ENCODE assay signal across 9 cellular contexts in the genomic region with DNA sequence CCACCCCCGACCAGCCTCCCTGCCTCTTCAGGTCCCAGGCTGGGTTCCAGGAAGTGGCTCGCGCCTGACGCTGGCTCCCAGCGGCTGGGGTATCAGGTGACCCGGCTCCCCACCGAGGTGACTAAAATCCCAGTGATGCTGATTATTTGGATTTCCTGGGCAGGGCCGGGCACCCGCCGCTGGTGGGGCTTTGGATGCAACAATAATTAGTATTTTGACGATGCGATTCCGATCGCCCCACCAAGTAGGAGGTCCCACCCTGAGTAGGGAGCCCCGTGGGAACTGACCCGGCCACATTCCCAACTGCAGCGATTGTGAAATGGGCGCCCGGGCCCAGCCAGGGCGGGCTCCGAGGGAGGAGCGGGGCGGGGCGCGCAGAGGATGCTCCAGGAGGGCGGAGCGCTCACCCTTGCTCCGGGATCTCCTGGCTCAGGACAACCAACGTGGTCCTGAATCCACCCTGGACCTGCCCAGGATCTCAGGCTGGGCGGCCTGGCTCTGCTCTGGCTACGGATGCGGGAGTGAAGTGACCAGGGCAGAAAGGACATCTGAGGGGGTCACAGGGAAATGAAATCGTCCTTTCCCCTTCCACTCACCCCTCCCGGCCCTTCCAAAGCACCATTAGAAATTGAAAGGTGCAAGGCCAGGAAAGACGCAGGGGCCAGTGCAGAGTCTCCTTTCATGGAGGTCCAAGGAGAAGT. TPM values are rescaled to one million over a fixed set of nuclear protein-coding genes. Genes with fewer than 3 reads are reported as not detected.
A peak's percentile ranks its signal among the peaks of the same experiment; 100 is the strongest.
DNase-seq lines count a peak whose midpoint lies in the region; ATAC-seq, FAIRE-seq and TF ChIP-seq lines count a peak whose summit lies in the region.
"Had no signal": no experiment of that assay in that cellular context is flagged by ENCODE, and none has a peak within 500 bp of the region (broad histone marks: within the 10 kb centered on the region; RNA-seq: fewer than 3 reads in every experiment).

No MANE protein-coding gene starts in this region.

- no peak for TF ChIP-seq CTCF in fibroblast of mammary gland (conservative IDR thresholded peaks at IDR 0.05; ENCODE audit: control insufficient read depth, insufficient read depth, low read depth, low read length)
- no peak for TF ChIP-seq CTCF in pancreas (IDR thresholded peaks at IDR 0.05)

- peaks cover 40 to 77% of the 10 kb centered on the region in 2 donors for H3K4me1 Mint-ChIP-seq in stimulated activated naive B cell treated with anti-CD40 and anti-IgM and Interleukin-4, amounts not matched to agents 10 μg/mL and 1 μg/mL and 100 μg/mL, for 72 hours

- H3K9me3 Mint-ChIP-seq in stimulated activated naive B cell treated with anti-CD40 and anti-IgM and Interleukin-4, amounts not matched to agents 10 μg/mL and 1 μg/mL and 100 μg/mL, for 72 hours, result no peaks in the 10 kb centered on the region

- H3K4me1 ChIP-seq in pancreas, result no peaks in the 10 kb centered on the region

- peak; percentile 61 for DNase-seq in NCI-H2227 (lab: John Stamatoyannopoulos, UW; ENCODE audit: unreplicated experiment)
- DNase-seq in NCI-H2227 treated with DMSO at 0.1 percent for 48 hours (lab: John Stamatoyannopoulos, UW), result no peak
- peak; percentile 73 for DNase-seq in fibroblast of mammary gland (ENCODE audit: low read depth)
- peak in 5 of 6 donors; percentile 33 to 67 (median 58) for DNase-seq in pancreas
- DNase-seq in NCI-H2029 treated with DMSO at 0.1 percent for 48 hours (lab: John Stamatoyannopoulos, UW), result no peak
- DNase-seq in stimulated activated naive B cell treated with anti-CD40 and anti-IgM and Interleukin-4, amounts not matched to agents 10 μg/mL and 1 μg/mL and 100 μg/mL, for 72 hours, result no peak
- DNase-seq: CD4-positive, CD25-positive, alpha-beta regulatory T cell had no signal

- ATAC-seq in SK-N-SH treated with all-trans-retinoic acid at 6 μM for 48 hours (peak; percentile 87), pancreas (peak; percentile 76 to 88 (median 86)), HG03097 (IDR thresholded peaks at IDR 0.05; ENCODE audit: low FRiP score, unreplicated experiment) (no peak)
- ATAC-seq in stimulated activated naive B cell treated with anti-CD40 and anti-IgM and Interleukin-4, amounts not matched to agents 10 μg/mL and 1 μg/mL and 100 μg/mL, for 72 hours (replicated peaks), result no peak

- no peak for FAIRE-seq in pancreas (lab: Jason Lieb, UNC)

- WGBS in pancreas, 2 donors, result 15 to 17% methylated on average over 35 of the region's 35 CpGs

- H3K4me3 Mint-ChIP-seq in stimulated activated naive B cell treated with anti-CD40 and anti-IgM and Interleukin-4, amounts not matched to agents 10 μg/mL and 1 μg/mL and 100 μg/mL, for 72 hours, result peak overlapping the region in 1 of 2 donors; percentile 48

- H3K36me3 ChIP-seq in pancreas, result no peaks in the 10 kb centered on the region

- H3K27me3 Mint-ChIP-seq in stimulated activated naive B cell treated with anti-CD40 and anti-IgM and Interleukin-4, amounts not matched to agents 10 μg/mL and 1 μg/mL and 100 μg/mL, for 72 hours, result no peaks in the 10 kb centered on the region

- H3K36me3 Mint-ChIP-seq in stimulated activated naive B cell treated with anti-CD40 and anti-IgM and Interleukin-4, amounts not matched to agents 10 μg/mL and 1 μg/mL and 100 μg/mL, for 72 hours, result peaks cover 3 to 6% of the 10 kb centered on the region in 2 donors
- H3K36me3 Mint-ChIP-seq: CD4-positive, CD25-positive, alpha-beta regulatory T cell had no signal

- no peak overlapping the region for H3K27ac ChIP-seq in pancreas

- H3K4me3 ChIP-seq in fibroblast of mammary gland (ENCODE audit: control insufficient read depth, low read depth, low read length) (peak overlapping the region; percentile 28), pancreas (peak overlapping the region in 2 of 4 donors; percentile 7 to 11)

- no peaks in the 10 kb centered on the region for H3K9me3 ChIP-seq in pancreas

- intact Hi-C loops in pancreas (cut with DNase I), result no loop called here

- no peak overlapping the region for H3K27ac Mint-ChIP-seq in stimulated activated naive B cell treated with anti-CD40 and anti-IgM and Interleukin-4, amounts not matched to agents 10 μg/mL and 1 μg/mL and 100 μg/mL, for 72 hours

- no peaks in the 10 kb centered on the region for H3K27me3 ChIP-seq in pancreas

TF ChIP-seq in SK-N-SH treated with all-trans-retinoic acid at 6 μM for 48 hours, 23 proteins besides CTCF, POLR2A, EP300 and RAD21 (continues in another document):
- TF ChIP-seq BACH2 (CRISPR knock-in tag; IDR thresholded peaks at IDR 0.05; ENCODE audit: borderline replicate concordance) (no peak), TCF4 (CRISPR knock-in tag; IDR thresholded peaks at IDR 0.05; ENCODE audit: borderline replicate concordance) (no peak), ZNF70 (CRISPR knock-in tag; IDR thresholded peaks at IDR 0.05) (no peak), TOX (CRISPR knock-in tag; IDR thresholded peaks at IDR 0.05; ENCODE audit: borderline replicate concordance) (no peak), ZNF565 (CRISPR knock-in tag; conservative IDR thresholded peaks at IDR 0.05; ENCODE audit: low read depth) (no peak), ZNF8 (CRISPR knock-in tag; IDR thresholded peaks at IDR 0.05) (no peak), RARB (CRISPR knock-in tag; IDR thresholded peaks at IDR 0.05) (no peak), ZFP3 (CRISPR knock-in tag; IDR thresholded peaks at IDR 0.05) (no peak), ZFP30 (CRISPR knock-in tag; IDR thresholded peaks at IDR 0.05) (no peak), OSR1 (CRISPR knock-in tag; IDR thresholded peaks at IDR 0.05) (no peak), ZC3H10 (CRISPR knock-in tag; IDR thresholded peaks at IDR 0.05) (no peak), PPARA (CRISPR knock-in tag; IDR thresholded peaks at IDR 0.05; ENCODE audit: borderline replicate concordance) (no peak), ISL1 (CRISPR knock-in tag; IDR thresholded peaks at IDR 0.05) (no peak), GLIS3 (CRISPR knock-in tag; IDR thresholded peaks at IDR 0.05) (no peak)
- TF ChIP-seq, protein P1, sequence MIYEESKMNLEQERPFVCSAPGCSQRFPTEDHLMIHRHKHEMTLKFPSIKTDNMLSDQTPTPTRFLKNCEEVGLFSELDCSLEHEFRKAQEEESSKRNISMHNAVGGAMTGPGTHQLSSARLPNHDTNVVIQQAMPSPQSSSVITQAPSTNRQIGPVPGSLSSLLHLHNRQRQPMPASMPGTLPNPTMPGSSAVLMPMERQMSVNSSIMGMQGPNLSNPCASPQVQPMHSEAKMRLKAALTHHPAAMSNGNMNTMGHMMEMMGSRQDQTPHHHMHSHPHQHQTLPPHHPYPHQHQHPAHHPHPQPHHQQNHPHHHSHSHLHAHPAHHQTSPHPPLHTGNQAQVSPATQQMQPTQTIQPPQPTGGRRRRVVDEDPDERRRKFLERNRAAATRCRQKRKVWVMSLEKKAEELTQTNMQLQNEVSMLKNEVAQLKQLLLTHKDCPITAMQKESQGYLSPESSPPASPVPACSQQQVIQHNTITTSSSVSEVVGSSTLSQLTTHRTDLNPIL (CRISPR knock-in tag; IDR thresholded peaks at IDR 0.05; ENCODE audit: low read depth), result no peak
- TF ChIP-seq, protein P2, sequence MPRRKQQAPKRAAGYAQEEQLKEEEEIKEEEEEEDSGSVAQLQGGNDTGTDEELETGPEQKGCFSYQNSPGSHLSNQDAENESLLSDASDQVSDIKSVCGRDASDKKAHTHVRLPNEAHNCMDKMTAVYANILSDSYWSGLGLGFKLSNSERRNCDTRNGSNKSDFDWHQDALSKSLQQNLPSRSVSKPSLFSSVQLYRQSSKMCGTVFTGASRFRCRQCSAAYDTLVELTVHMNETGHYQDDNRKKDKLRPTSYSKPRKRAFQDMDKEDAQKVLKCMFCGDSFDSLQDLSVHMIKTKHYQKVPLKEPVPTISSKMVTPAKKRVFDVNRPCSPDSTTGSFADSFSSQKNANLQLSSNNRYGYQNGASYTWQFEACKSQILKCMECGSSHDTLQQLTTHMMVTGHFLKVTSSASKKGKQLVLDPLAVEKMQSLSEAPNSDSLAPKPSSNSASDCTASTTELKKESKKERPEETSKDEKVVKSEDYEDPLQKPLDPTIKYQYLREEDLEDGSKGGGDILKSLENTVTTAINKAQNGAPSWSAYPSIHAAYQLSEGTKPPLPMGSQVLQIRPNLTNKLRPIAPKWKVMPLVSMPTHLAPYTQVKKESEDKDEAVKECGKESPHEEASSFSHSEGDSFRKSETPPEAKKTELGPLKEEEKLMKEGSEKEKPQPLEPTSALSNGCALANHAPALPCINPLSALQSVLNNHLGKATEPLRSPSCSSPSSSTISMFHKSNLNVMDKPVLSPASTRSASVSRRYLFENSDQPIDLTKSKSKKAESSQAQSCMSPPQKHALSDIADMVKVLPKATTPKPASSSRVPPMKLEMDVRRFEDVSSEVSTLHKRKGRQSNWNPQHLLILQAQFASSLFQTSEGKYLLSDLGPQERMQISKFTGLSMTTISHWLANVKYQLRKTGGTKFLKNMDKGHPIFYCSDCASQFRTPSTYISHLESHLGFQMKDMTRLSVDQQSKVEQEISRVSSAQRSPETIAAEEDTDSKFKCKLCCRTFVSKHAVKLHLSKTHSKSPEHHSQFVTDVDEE (CRISPR knock-in tag; IDR thresholded peaks at IDR 0.05), result no peak
- TF ChIP-seq, protein P3, sequence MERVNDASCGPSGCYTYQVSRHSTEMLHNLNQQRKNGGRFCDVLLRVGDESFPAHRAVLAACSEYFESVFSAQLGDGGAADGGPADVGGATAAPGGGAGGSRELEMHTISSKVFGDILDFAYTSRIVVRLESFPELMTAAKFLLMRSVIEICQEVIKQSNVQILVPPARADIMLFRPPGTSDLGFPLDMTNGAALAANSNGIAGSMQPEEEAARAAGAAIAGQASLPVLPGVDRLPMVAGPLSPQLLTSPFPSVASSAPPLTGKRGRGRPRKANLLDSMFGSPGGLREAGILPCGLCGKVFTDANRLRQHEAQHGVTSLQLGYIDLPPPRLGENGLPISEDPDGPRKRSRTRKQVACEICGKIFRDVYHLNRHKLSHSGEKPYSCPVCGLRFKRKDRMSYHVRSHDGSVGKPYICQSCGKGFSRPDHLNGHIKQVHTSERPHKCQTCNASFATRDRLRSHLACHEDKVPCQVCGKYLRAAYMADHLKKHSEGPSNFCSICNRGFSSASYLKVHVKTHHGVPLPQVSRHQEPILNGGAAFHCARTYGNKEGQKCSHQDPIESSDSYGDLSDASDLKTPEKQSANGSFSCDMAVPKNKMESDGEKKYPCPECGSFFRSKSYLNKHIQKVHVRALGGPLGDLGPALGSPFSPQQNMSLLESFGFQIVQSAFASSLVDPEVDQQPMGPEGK (CRISPR knock-in tag; IDR thresholded peaks at IDR 0.05; ENCODE audit: borderline replicate concordance), result no peak

RNA-seq across cellular contexts. Expression of a gene that starts 32.6 kb away (rescaled TPM):
- 10 to 100 TPM in 1 of 6 donors, 1 to 10 TPM in 5; 2.7 to 11.8 (median 3.8) TPM for total RNA-seq in pancreas
- 10 to 100 TPM in 1 of 2 donors, 1 to 10 TPM in 1; 7.2 to 12.8 TPM for polyA plus RNA-seq in pancreas

RNA-seq across cellular contexts. Expression of a gene that starts 37.2 kb away (rescaled TPM):
- 10 to 100 TPM; 14.2 to 22.7 (median 17.7) TPM for total RNA-seq in pancreas
- 10 to 100 TPM in 1 of 2 donors, 1 to 10 TPM in 1; 7.7 to 22.2 TPM for polyA plus RNA-seq in pancreas

Comparison
In these comparisons a context has a peak if more than half of its experiments do, and no peak if none do; other contexts are left out.
1. DNase-seq: peak in NCI-H2227 (single experiment), fibroblast of mammary gland (single experiment) and pancreas (5 of 6); none in NCI-H2227 treated with DMSO at 0.1 percent for 48 hours (single experiment), NCI-H2029 treated with DMSO at 0.1 percent for 48 hours (single experiment) and stimulated activated naive B cell treated with anti-CD40 and anti-IgM and Interleukin-4, amounts not matched to agents 10 μg/mL and 1 μg/mL and 100 μg/mL, for 72 hours (single experiment).
2. ATAC-seq: peak in SK-N-SH treated with all-trans-retinoic acid at 6 μM for 48 hours (single experiment) and pancreas (4 of 4); none in HG03097 (single experiment) and stimulated activated naive B cell treated with anti-CD40 and anti-IgM and Interleukin-4, amounts not matched to agents 10 μg/mL and 1 μg/mL and 100 μg/mL, for 72 hours (0 of 2).